ENCODE assay signal across 15 cellular contexts in genomic region chr17:80967404-80967872, GRCh38.
"Had no signal": no experiment of that assay in that cellular context is flagged by ENCODE, and none has a peak within 500 bp of the region (broad histone marks: within the 10 kb centered on the region; RNA-seq: fewer than 3 reads in every experiment).

No MANE protein-coding gene starts in this region.

- H3K27me3 Mint-ChIP-seq: effector memory CD8-positive, alpha-beta T cell; naive thymus-derived CD8-positive, alpha-beta T cell had no signal

- H3K27ac Mint-ChIP-seq: activated B cell treated with CpG ODN at 0.5 μM for 24 hours had no signal

- H3K27me3 ChIP-seq: pancreas had no signal

- H3K36me3 ChIP-seq: pancreas had no signal

- H3K4me1 ChIP-seq: foreskin keratinocyte had no signal

- H3K9me3 ChIP-seq: body of pancreas, pancreas, tibial artery had no signal

- H3K9me3 Mint-ChIP-seq: activated B cell treated with CpG ODN at 0.5 μM for 24 hours; effector memory CD8-positive, alpha-beta T cell; naive thymus-derived CD8-positive, alpha-beta T cell had no signal

- H3K4me3 ChIP-seq: body of pancreas, pancreas, tibial artery had no signal

- ATAC-seq: body of pancreas; effector memory CD8-positive, alpha-beta T cell; foreskin keratinocyte; left ventricle myocardium superior; naive thymus-derived CD8-positive, alpha-beta T cell; pancreas; sciatic nerve had no signal

- H3K4me3 Mint-ChIP-seq: activated B cell treated with CpG ODN at 0.5 μM for 24 hours; effector memory CD8-positive, alpha-beta T cell; naive thymus-derived CD8-positive, alpha-beta T cell had no signal

- DNase-seq: activated B cell treated with CpG ODN at 0.5 μM for 24 hours; activated CD4-positive, alpha-beta T cell treated with anti-CD3 and anti-CD28 coated beads for 48 hours; body of pancreas; effector memory CD8-positive, alpha-beta T cell; foreskin keratinocyte; glutamatergic neuron; hypothalamus; left ventricle myocardium superior; mesenchymal stem cell; naive thymus-derived CD8-positive, alpha-beta T cell; stimulated activated CD8-positive, alpha-beta memory T cell treated with anti-CD3 and anti-CD28 coated beads, Interleukin-4, amount 100 ng/mL, for 48 hours; stimulated activated naive CD4-positive, alpha-beta T cell treated with Interleukin-2 at 50 U/mL for 16 hours had no signal

- H3K27ac ChIP-seq: body of pancreas, foreskin keratinocyte, pancreas had no signal
